11 cellular contexts compared by ENCODE assay signal in the genomic region with DNA sequence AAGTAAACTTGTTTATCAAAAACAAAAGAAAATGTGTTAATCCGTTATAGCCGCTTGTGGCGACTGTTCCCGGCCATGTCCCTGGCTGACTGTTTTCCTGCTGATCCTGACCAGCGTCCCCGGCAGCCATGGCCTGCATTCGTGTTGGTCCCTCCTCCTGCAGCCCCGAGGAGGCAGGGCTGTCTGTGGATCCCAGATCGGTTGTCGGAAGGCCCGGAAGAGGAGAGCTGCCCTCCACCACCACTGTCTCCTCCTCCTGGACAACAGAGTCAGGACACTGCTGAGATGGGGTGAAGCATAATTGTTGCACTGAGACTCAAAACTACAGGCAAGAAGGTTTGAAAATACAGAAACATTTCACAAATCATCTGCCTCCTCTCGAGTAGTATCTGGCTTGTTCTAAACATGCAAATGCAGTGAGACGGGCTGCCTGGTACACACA. TPM values are rescaled to one million over a fixed set of nuclear protein-coding genes. Genes with fewer than 3 reads are reported as not detected.
DNase-seq lines count a peak whose midpoint lies in the region; ATAC-seq, FAIRE-seq and TF ChIP-seq lines count a peak whose summit lies in the region.
"Had no signal": no experiment of that assay in that cellular context is flagged by ENCODE, and none has a peak within 500 bp of the region (broad histone marks: within the 10 kb centered on the region; RNA-seq: fewer than 3 reads in every experiment).

No MANE protein-coding gene starts in this region.

- H3K27ac ChIP-seq in HUES64 (ENCODE audit: low read depth, low read length) (peak overlapping the region; percentile 1; the same call in 1 of the 2 replicates), colonic mucosa (peak overlapping the region; percentile 12), HepG2 (ENCODE audit: extremely low read length, insufficient read depth, low read length) (peak overlapping the region; percentile 24), subcutaneous abdominal adipose tissue (ENCODE audit: low read depth, low read length) (peak overlapping the region; percentile 64)

- no peaks in the 10 kb centered on the region for H4K20me1 ChIP-seq in HepG2 (ENCODE audit: insufficient read depth, low read length)

- TF ChIP-seq CTCF in colonic mucosa (IDR thresholded peaks at IDR 0.05) (no peak), HepG2 (CRISPR knock-in tag; IDR thresholded peaks at IDR 0.05) (peak; percentile 44)

- H3K27me3 ChIP-seq in HUES64 (ENCODE audit: insufficient read depth, low read length) (no peaks in the 10 kb centered on the region), colonic mucosa (peaks cover 5% of the 10 kb centered on the region), HepG2 (ENCODE audit: control insufficient read depth in 1 of 2, insufficient read depth in 2 of 2, low read length in 2 of 2) (no peaks in the 10 kb centered on the region), subcutaneous abdominal adipose tissue (ENCODE audit: control insufficient read depth in 5 of 5, insufficient read depth in 4 of 5, low read length in 5 of 5) (peaks cover 0 to 5% (median 0%) of the 10 kb centered on the region in 5 donors)

- peak overlapping the region; percentile 75 for H2AFZ ChIP-seq in HepG2 (ENCODE audit: low read length)

- POLR2A ChIA-PET in HepG2 (lab: Yijun Ruan, JAX): interaction anchor here (1.0 to 1.6 kb wide), 3 partner anchors 10 to 15 kb away, joined by 6 to 15 read pairs (median 7); a partner anchor contains a TSS

- H3K4me3 ChIP-seq in HUES64 (ENCODE audit: low read length): no peak overlapping the region
- H3K4me3 ChIP-seq in colonic mucosa: no peak overlapping the region
- H3K4me3 ChIP-seq in HepG2 (replicated peaks in 1 of 3; ENCODE audit: insufficient read depth in 1 of 3, low read depth in 2 of 3, low read length in 3 of 3): peak overlapping the region; percentile 23 to 48 (median 25); a peak in 5 of 6 replicates
- H3K4me3 ChIP-seq in subcutaneous abdominal adipose tissue (ENCODE audit: low read depth in 1 of 5, low read length in 5 of 5): peak overlapping the region in 4 of 5 donors; percentile 5 to 42 (median 19)

- no TSS peak for BruUV-seq in HepG2 (replicated peaks; lab: Mats Ljungman, UMichigan)

- no peak for TF ChIP-seq RAD21 in HepG2 (CRISPR knock-in tag; IDR thresholded peaks at IDR 0.05)

- in situ Hi-C loops in HepG2 (cut with HindIII; ENCODE audit: extremely low pct_ligation_motif_present, low pct_unique_long_range_greater_than_20kb): no loop called here

- DNase-seq in colonic mucosa (peak; percentile 31), HepG2 (ENCODE audit: low spot score) (peak; percentile 75), NCI-H2107 treated with DMSO at 0.1 percent for 48 hours (lab: John Stamatoyannopoulos, UW; ENCODE audit: unreplicated experiment) (no peak)
- no peak for DNase-seq in stimulated activated CD4-positive, alpha-beta T cell treated with anti-CD3 and anti-CD28 coated beads, Interleukin-4, amount 100 ng/mL, for 1 hour
- no peak for DNase-seq in effector CD4-positive, alpha-beta T cell
- DNase-seq: NCI-H1417, WERI-Rb-1 had no signal

- CTCF ChIA-PET in HepG2 (lab: Yijun Ruan, JAX; ENCODE audit: low intra/inter-chr PET ratio, low total read pairs): no interaction called here

- TF ChIP-seq EP300 in HepG2 (IDR thresholded peaks at IDR 0.05; ENCODE audit: low read depth in 2 of 2, low read length in 2 of 2) (no peak), HepG2 (CRISPR knock-in tag; IDR thresholded peaks at IDR 0.05; ENCODE audit: borderline replicate concordance) (no peak)

- H3K36me3 ChIP-seq in HUES64 (ENCODE audit: insufficient read depth, low read length) (no peaks in the 10 kb centered on the region), colonic mucosa (no peaks in the 10 kb centered on the region), HepG2 (replicated peaks in 1 of 2; ENCODE audit: control insufficient read depth in 1 of 2, insufficient read depth in 2 of 2, low read length in 2 of 2) (no peaks in the 10 kb centered on the region), subcutaneous abdominal adipose tissue (ENCODE audit: control insufficient read depth in 5 of 5, insufficient read depth in 5 of 5, low read length in 5 of 5) (no peaks in the 10 kb centered on the region)
- H3K36me3 ChIP-seq: WERI-Rb-1 had no signal

- H3K4me1 ChIP-seq in HUES64 (ENCODE audit: insufficient read depth, low read length) (peaks cover 35% of the 10 kb centered on the region), colonic mucosa (no peaks in the 10 kb centered on the region), HepG2 (ENCODE audit: insufficient read depth, low read length) (peaks cover 53% of the 10 kb centered on the region), subcutaneous abdominal adipose tissue (ENCODE audit: control insufficient read depth in 5 of 5, insufficient read depth in 5 of 5, low read length in 5 of 5) (peaks cover 3 to 52% (median 48%) of the 10 kb centered on the region in 5 donors)

- H3K9ac ChIP-seq in HUES64 (ENCODE audit: low read depth, low read length) (0 out of 2 replicates have a peak overlapping the region, but pooled peaks have one; percentile 13), colonic mucosa (ENCODE audit: low read depth in 2 of 2, low read length in 2 of 2) (peak overlapping the region; percentile 24 to 26), HepG2 (ENCODE audit: insufficient read depth, low read depth, low read length) (peak overlapping the region; percentile 48), subcutaneous abdominal adipose tissue (ENCODE audit: low read length in 5 of 5) (peak overlapping the region in 2 of 5 donors; percentile 48 to 56)

- ATAC-seq in HepG2 (peak; percentile 60), GM18505 (IDR thresholded peaks at IDR 0.05; ENCODE audit: unreplicated experiment) (no peak)
- ATAC-seq: naive thymus-derived CD4-positive, alpha-beta T cell had no signal

- H3K4me2 ChIP-seq in HepG2 (ENCODE audit: low read depth, low read length): peak overlapping the region; percentile 74

- H3K79me2 ChIP-seq in HepG2 (ENCODE audit: insufficient read depth, low read length): peaks cover under 1% of the 10 kb centered on the region

- H3K9me3 ChIP-seq in HUES64 (ENCODE audit: insufficient read depth, low read depth, low read length): peaks cover 14% of the 10 kb centered on the region
- no peaks in the 10 kb centered on the region for H3K9me3 ChIP-seq in colonic mucosa
- no peaks in the 10 kb centered on the region for H3K9me3 ChIP-seq in HepG2 (ENCODE audit: low read length)
- H3K9me3 ChIP-seq in subcutaneous abdominal adipose tissue (ENCODE audit: control insufficient read depth in 5 of 5, low read length in 5 of 5): peaks cover 0 to 6% (median 0%) of the 10 kb centered on the region in 5 donors

- TF ChIP-seq POLR2A in HepG2 (IDR thresholded peaks at IDR 0.05; ENCODE audit: insufficient read depth in 1 of 2, low read depth in 2 of 2, low read length in 2 of 2) (no peak), GM18505 (IDR thresholded peaks at IDR 0.05; ENCODE audit: borderline replicate concordance, extremely low read depth, insufficient read depth, insufficient read length) (no peak)

- 34% methylated on average over 13 of the region's 13 CpGs for WGBS in HUES64
- WGBS in HepG2 (ENCODE audit: low lambda C conversion rate): 0% methylated on average over 13 of the region's 13 CpGs

- intact Hi-C loops in colonic mucosa (cut with DNase I): no loop called here
- intact Hi-C loops in HepG2 (cut with micrococcal nuclease; ENCODE audit: unreplicated experiment): no loop called here

- peak; percentile 60 for FAIRE-seq in HepG2 (lab: Jason Lieb, UNC)

RNA-seq across cellular contexts. Expression of a gene that starts 3.6 kb away (rescaled TPM):
- 31.5 TPM for polyA plus RNA-seq in HUES64 (2013, experiment 1 of 2)
- polyA plus RNA-seq in HUES64 (2013, experiment 2 of 2): 39.4 TPM
- 10 to 100 TPM in 1 of 2 donors, 1 to 10 TPM in 1; 5.9 to 14.0 TPM for total RNA-seq in colonic mucosa
- total RNA-seq in HepG2 (2016; rRNA removed; fragmentation: Illumina TruSeq; extraction: Trizol): 5.4 and 19.8 TPM in 2 replicates
- total RNA-seq in HepG2 (2016; cell fraction: cytosol; rRNA removed; fragmentation: Illumina TruSeq; extraction: Trizol; ENCODE audit: low read depth): 4.4 and 6.1 TPM in 2 replicates
- total RNA-seq in HepG2 (2016; cell fraction: insoluble cytoplasmic fraction; rRNA removed; fragmentation: Illumina TruSeq; extraction: Trizol): 5.2 and 18.5 TPM in 2 replicates
- 9.0 and 10.5 TPM in 2 replicates for total RNA-seq in HepG2 (2016; cell fraction: membrane; rRNA removed; fragmentation: Illumina TruSeq; extraction: Trizol)
- total RNA-seq in HepG2 (2016; cell fraction: nucleus; rRNA removed; fragmentation: Illumina TruSeq; extraction: Trizol): 15.6 and 22.5 TPM in 2 replicates
- polyA plus RNA-seq in HepG2 (2011; rRNA removed): 44.8 and 71.0 TPM in 2 replicates
- 35.7 and 49.1 TPM in 2 replicates for polyA plus RNA-seq in HepG2 (2011; cell fraction: cytosol; rRNA removed)
- polyA plus RNA-seq in HepG2 (2011; cell fraction: nucleus; rRNA removed): 279 and 296 TPM in 2 replicates
- polyA plus RNA-seq in HepG2 (2012): 22.6 and 42.3 TPM in 2 replicates
- 4.9 and 5.3 TPM in 2 replicates for polyA plus RNA-seq in HepG2 (2016; cell fraction: cytosol; fragmentation: Illumina TruSeq; extraction: Trizol; ENCODE audit: low read depth)
- polyA plus RNA-seq in HepG2 (2016; cell fraction: insoluble cytoplasmic fraction; fragmentation: Illumina TruSeq; extraction: Trizol; ENCODE audit: low read depth): 6.0 and 9.7 TPM in 2 replicates
- polyA plus RNA-seq in HepG2 (2016; cell fraction: membrane; fragmentation: Illumina TruSeq; extraction: Trizol; ENCODE audit: low read depth): 10.7 and 11.1 TPM in 2 replicates
- 56.0 and 64.0 TPM in 2 replicates for polyA plus RNA-seq in HepG2 (2016; cell fraction: nucleus; fragmentation: Illumina TruSeq; extraction: Trizol; ENCODE audit: insufficient read depth, low read depth)
- polyA minus RNA-seq in HepG2 (2011; rRNA and poly(A)+ RNA removed; ENCODE audit: low replicate concordance): 0.26 and 46.5 TPM in 2 replicates
- polyA minus RNA-seq in HepG2 (2011; cell fraction: cytosol; rRNA and poly(A)+ RNA removed): 16.7 and 21.9 TPM in 2 replicates
- 11.8 and 16.9 TPM in 2 replicates for polyA minus RNA-seq in HepG2 (2011; cell fraction: nucleus; rRNA and poly(A)+ RNA removed)

RNA-seq across cellular contexts. Expression of a gene that starts 12.8 kb away (rescaled TPM):
- 35.1 TPM for polyA plus RNA-seq in HUES64 (2013, experiment 1 of 2)
- 36.8 TPM for polyA plus RNA-seq in HUES64 (2013, experiment 2 of 2)
- total RNA-seq in colonic mucosa (10 to 100 TPM; 49.9 to 71.3 TPM), HepG2 (2016; rRNA removed; fragmentation: Illumina TruSeq; extraction: Trizol) (42.8 and 60.4 TPM in 2 replicates)
- total RNA-seq in HepG2 (2016; cell fraction: cytosol; rRNA removed; fragmentation: Illumina TruSeq; extraction: Trizol; ENCODE audit: low read depth): 36.3 and 41.3 TPM in 2 replicates
- total RNA-seq in HepG2 (2016; cell fraction: insoluble cytoplasmic fraction; rRNA removed; fragmentation: Illumina TruSeq; extraction: Trizol): 36.7 and 61.0 TPM in 2 replicates
- total RNA-seq in HepG2 (2016; cell fraction: membrane; rRNA removed; fragmentation: Illumina TruSeq; extraction: Trizol): 84.2 and 90.2 TPM in 2 replicates
- 38.1 and 46.4 TPM in 2 replicates for total RNA-seq in HepG2 (2016; cell fraction: nucleus; rRNA removed; fragmentation: Illumina TruSeq; extraction: Trizol)
- polyA plus RNA-seq in HepG2 (2011; rRNA removed): 30.8 and 49.5 TPM in 2 replicates
- polyA plus RNA-seq in HepG2 (2011; cell fraction: cytosol; rRNA removed): 25.9 and 50.1 TPM in 2 replicates
- polyA plus RNA-seq in HepG2 (2011; cell fraction: nucleus; rRNA removed): 153 and 204 TPM in 2 replicates
- 29.7 and 38.8 TPM in 2 replicates for polyA plus RNA-seq in HepG2 (2012)
- 26.3 and 31.1 TPM in 2 replicates for polyA plus RNA-seq in HepG2 (2016; cell fraction: cytosol; fragmentation: Illumina TruSeq; extraction: Trizol; ENCODE audit: low read depth)
- 34.3 and 36.1 TPM in 2 replicates for polyA plus RNA-seq in HepG2 (2016; cell fraction: insoluble cytoplasmic fraction; fragmentation: Illumina TruSeq; extraction: Trizol; ENCODE audit: low read depth)
- 54.8 and 63.5 TPM in 2 replicates for polyA plus RNA-seq in HepG2 (2016; cell fraction: membrane; fragmentation: Illumina TruSeq; extraction: Trizol; ENCODE audit: low read depth)
- 84.5 and 84.8 TPM in 2 replicates for polyA plus RNA-seq in HepG2 (2016; cell fraction: nucleus; fragmentation: Illumina TruSeq; extraction: Trizol; ENCODE audit: insufficient read depth, low read depth)
- 41.6 and 83.7 TPM in 2 replicates for polyA minus RNA-seq in HepG2 (2011; rRNA and poly(A)+ RNA removed; ENCODE audit: low replicate concordance)
- 26.2 and 33.4 TPM in 2 replicates for polyA minus RNA-seq in HepG2 (2011; cell fraction: cytosol; rRNA and poly(A)+ RNA removed)
- polyA minus RNA-seq in HepG2 (2011; cell fraction: nucleus; rRNA and poly(A)+ RNA removed): 27.6 and 29.8 TPM in 2 replicates

RNA-seq across cellular contexts. Expression of a gene that starts 13.0 kb away (rescaled TPM):
- polyA plus RNA-seq in HUES64 (2013, experiment 1 of 2): 124 TPM
- polyA plus RNA-seq in HUES64 (2013, experiment 2 of 2): 114 TPM
- 100 to 1,000 TPM; 179 to 332 TPM for total RNA-seq in colonic mucosa
- total RNA-seq in HepG2 (2016; rRNA removed; fragmentation: Illumina TruSeq; extraction: Trizol): 161 and 175 TPM in 2 replicates
- total RNA-seq in HepG2 (2016; cell fraction: cytosol; rRNA removed; fragmentation: Illumina TruSeq; extraction: Trizol; ENCODE audit: low read depth): 241 and 331 TPM in 2 replicates
- 166 and 180 TPM in 2 replicates for total RNA-seq in HepG2 (2016; cell fraction: insoluble cytoplasmic fraction; rRNA removed; fragmentation: Illumina TruSeq; extraction: Trizol)
- 203 and 269 TPM in 2 replicates for total RNA-seq in HepG2 (2016; cell fraction: membrane; rRNA removed; fragmentation: Illumina TruSeq; extraction: Trizol)
- total RNA-seq in HepG2 (2016; cell fraction: nucleus; rRNA removed; fragmentation: Illumina TruSeq; extraction: Trizol): 65.3 and 65.7 TPM in 2 replicates
- 64.6 and 69.5 TPM in 2 replicates for polyA plus RNA-seq in HepG2 (2011; rRNA removed)
- 51.1 and 98.6 TPM in 2 replicates for polyA plus RNA-seq in HepG2 (2011; cell fraction: cytosol; rRNA removed)
- 63.9 and 74.1 TPM in 2 replicates for polyA plus RNA-seq in HepG2 (2011; cell fraction: nucleus; rRNA removed)
- polyA plus RNA-seq in HepG2 (2012): 48.0 and 50.3 TPM in 2 replicates
- polyA plus RNA-seq in HepG2 (2016; cell fraction: cytosol; fragmentation: Illumina TruSeq; extraction: Trizol; ENCODE audit: low read depth): 247 and 325 TPM in 2 replicates
- 159 and 164 TPM in 2 replicates for polyA plus RNA-seq in HepG2 (2016; cell fraction: insoluble cytoplasmic fraction; fragmentation: Illumina TruSeq; extraction: Trizol; ENCODE audit: low read depth)
- polyA plus RNA-seq in HepG2 (2016; cell fraction: membrane; fragmentation: Illumina TruSeq; extraction: Trizol; ENCODE audit: low read depth): 168 and 213 TPM in 2 replicates
- polyA plus RNA-seq in HepG2 (2016; cell fraction: nucleus; fragmentation: Illumina TruSeq; extraction: Trizol; ENCODE audit: insufficient read depth, low read depth): 120 TPM in 2 replicates
- polyA minus RNA-seq in HepG2 (2011; rRNA and poly(A)+ RNA removed; ENCODE audit: low replicate concordance): 15.2 and 21.3 TPM in 2 replicates
- polyA minus RNA-seq in HepG2 (2011; cell fraction: cytosol; rRNA and poly(A)+ RNA removed): 17.7 and 18.0 TPM in 2 replicates
- polyA minus RNA-seq in HepG2 (2011; cell fraction: nucleus; rRNA and poly(A)+ RNA removed): 11.1 and 11.9 TPM in 2 replicates

RNA-seq across cellular contexts. Expression of a gene that starts 30.9 kb away (rescaled TPM):
- polyA plus RNA-seq in HUES64 (2013, experiment 1 of 2): 0.10 TPM
- polyA plus RNA-seq in HUES64 (2013, experiment 2 of 2): 0.13 TPM
- total RNA-seq in colonic mucosa (under 1 TPM; 0.24 to 0.57 TPM), HepG2 (2016; rRNA removed; fragmentation: Illumina TruSeq; extraction: Trizol) (0.15 TPM in 1 of 2 replicates, not detected in the other)
- total RNA-seq in HepG2 (2016; cell fraction: cytosol; rRNA removed; fragmentation: Illumina TruSeq; extraction: Trizol; ENCODE audit: low read depth): not detected in 2 replicates
- 0.13 TPM in 1 of 2 replicates, not detected in the other for total RNA-seq in HepG2 (2016; cell fraction: insoluble cytoplasmic fraction; rRNA removed; fragmentation: Illumina TruSeq; extraction: Trizol)
- total RNA-seq in HepG2 (2016; cell fraction: membrane; rRNA removed; fragmentation: Illumina TruSeq; extraction: Trizol): not detected in 2 replicates
- 0.12 and 0.25 TPM in 2 replicates for total RNA-seq in HepG2 (2016; cell fraction: nucleus; rRNA removed; fragmentation: Illumina TruSeq; extraction: Trizol)
- 0.13 and 0.20 TPM in 2 replicates for polyA plus RNA-seq in HepG2 (2011; rRNA removed)
- polyA plus RNA-seq in HepG2 (2011; cell fraction: cytosol; rRNA removed): 0.13 and 0.21 TPM in 2 replicates
- polyA plus RNA-seq in HepG2 (2011; cell fraction: nucleus; rRNA removed): 1.5 and 2.4 TPM in 2 replicates
- 0.17 TPM in 2 replicates for polyA plus RNA-seq in HepG2 (2012)
- polyA plus RNA-seq in HepG2 (2016; cell fraction: cytosol; fragmentation: Illumina TruSeq; extraction: Trizol; ENCODE audit: low read depth): not detected in 2 replicates
- not detected in 2 replicates for polyA plus RNA-seq in HepG2 (2016; cell fraction: insoluble cytoplasmic fraction; fragmentation: Illumina TruSeq; extraction: Trizol; ENCODE audit: low read depth)
- polyA plus RNA-seq in HepG2 (2016; cell fraction: membrane; fragmentation: Illumina TruSeq; extraction: Trizol; ENCODE audit: low read depth): 0.07 TPM in 1 of 2 replicates, not detected in the other
- polyA plus RNA-seq in HepG2 (2016; cell fraction: nucleus; fragmentation: Illumina TruSeq; extraction: Trizol; ENCODE audit: insufficient read depth, low read depth): 0.25 and 0.30 TPM in 2 replicates
- 1.2 TPM in 2 replicates for polyA minus RNA-seq in HepG2 (2011; rRNA and poly(A)+ RNA removed; ENCODE audit: low replicate concordance)
- 0.20 and 0.26 TPM in 2 replicates for polyA minus RNA-seq in HepG2 (2011; cell fraction: cytosol; rRNA and poly(A)+ RNA removed)
- 0.64 and 0.75 TPM in 2 replicates for polyA minus RNA-seq in HepG2 (2011; cell fraction: nucleus; rRNA and poly(A)+ RNA removed)

RNA-seq across cellular contexts. Expression of a gene that starts 37.1 kb away (rescaled TPM):
- polyA plus RNA-seq in HUES64 (2013, experiment 1 of 2): 90.6 TPM
- 82.9 TPM for polyA plus RNA-seq in HUES64 (2013, experiment 2 of 2)
- total RNA-seq in colonic mucosa: 100 to 1,000 TPM in 1 of 2 donors, 10 to 100 TPM in 1; 92.3 to 104 TPM
- total RNA-seq in HepG2 (2016; rRNA removed; fragmentation: Illumina TruSeq; extraction: Trizol): 19.6 and 105 TPM in 2 replicates
- 23.1 and 23.2 TPM in 2 replicates for total RNA-seq in HepG2 (2016; cell fraction: cytosol; rRNA removed; fragmentation: Illumina TruSeq; extraction: Trizol; ENCODE audit: low read depth)
- 18.4 and 112 TPM in 2 replicates for total RNA-seq in HepG2 (2016; cell fraction: insoluble cytoplasmic fraction; rRNA removed; fragmentation: Illumina TruSeq; extraction: Trizol)
- total RNA-seq in HepG2 (2016; cell fraction: membrane; rRNA removed; fragmentation: Illumina TruSeq; extraction: Trizol): 21.7 and 25.3 TPM in 2 replicates
- total RNA-seq in HepG2 (2016; cell fraction: nucleus; rRNA removed; fragmentation: Illumina TruSeq; extraction: Trizol): 252 and 278 TPM in 2 replicates
- 340 and 452 TPM in 2 replicates for polyA plus RNA-seq in HepG2 (2011; rRNA removed)
- polyA plus RNA-seq in HepG2 (2011; cell fraction: cytosol; rRNA removed): 47.9 and 55.8 TPM in 2 replicates
- 3,874 and 4,178 TPM in 2 replicates for polyA plus RNA-seq in HepG2 (2011; cell fraction: nucleus; rRNA removed)
- polyA plus RNA-seq in HepG2 (2012): 208 and 270 TPM in 2 replicates
- polyA plus RNA-seq in HepG2 (2016; cell fraction: cytosol; fragmentation: Illumina TruSeq; extraction: Trizol; ENCODE audit: low read depth): 4.2 TPM in 2 replicates
- polyA plus RNA-seq in HepG2 (2016; cell fraction: insoluble cytoplasmic fraction; fragmentation: Illumina TruSeq; extraction: Trizol; ENCODE audit: low read depth): 20.7 and 27.8 TPM in 2 replicates
- 9.4 TPM in 2 replicates for polyA plus RNA-seq in HepG2 (2016; cell fraction: membrane; fragmentation: Illumina TruSeq; extraction: Trizol; ENCODE audit: low read depth)
- 821 and 868 TPM in 2 replicates for polyA plus RNA-seq in HepG2 (2016; cell fraction: nucleus; fragmentation: Illumina TruSeq; extraction: Trizol; ENCODE audit: insufficient read depth, low read depth)
- 74.3 and 99.2 TPM in 2 replicates for polyA minus RNA-seq in HepG2 (2011; rRNA and poly(A)+ RNA removed; ENCODE audit: low replicate concordance)
- polyA minus RNA-seq in HepG2 (2011; cell fraction: cytosol; rRNA and poly(A)+ RNA removed): 17.2 and 18.4 TPM in 2 replicates
- 560 and 630 TPM in 2 replicates for polyA minus RNA-seq in HepG2 (2011; cell fraction: nucleus; rRNA and poly(A)+ RNA removed)

Comparison
In these comparisons a context has a peak if more than half of its experiments do, and no peak if none do; other contexts are left out.
1. H3K27ac ChIP-seq: peak in every context shown above with its lines; median percentile 64 in subcutaneous abdominal adipose tissue; 24 in HepG2; 12 in colonic mucosa; 1 in HUES64.
2. H3K4me3 ChIP-seq: peak in HepG2 (3 of 3) and subcutaneous abdominal adipose tissue (4 of 5); none in HUES64 (single experiment) and colonic mucosa (single experiment).
3. DNase-seq: peak in colonic mucosa (single experiment) and HepG2 (single experiment); none in NCI-H2107 treated with DMSO at 0.1 percent for 48 hours (single experiment), stimulated activated CD4-positive, alpha-beta T cell treated with anti-CD3 and anti-CD28 coated beads, Interleukin-4, amount 100 ng/mL, for 1 hour (single experiment) and effector CD4-positive, alpha-beta T cell (single experiment).